19 cellular contexts compared by ENCODE assay signal in genomic region chr4:161601011-161601410, GRCh38.
DNase-seq lines count a peak whose midpoint lies in the region; ATAC-seq and TF ChIP-seq lines count a peak whose summit lies in the region.
"Had no signal": no experiment of that assay in that cellular context is flagged by ENCODE, and none has a peak within 500 bp of the region (broad histone marks: within the 10 kb centered on the region; RNA-seq: fewer than 3 reads in every experiment).

No MANE protein-coding gene starts in this region.

- H3K4me2 ChIP-seq in GM23338 (no peak overlapping the region), mesendoderm (ENCODE audit: low read length) (no peak overlapping the region)
- H3K4me2 ChIP-seq: BLaER1 had no signal

- H4K8ac ChIP-seq in mesendoderm (ENCODE audit: low read depth, low read length) = no peak overlapping the region

- no peak overlapping the region for H2AK5ac ChIP-seq in mesendoderm (ENCODE audit: low read length)

- H2BK120ac ChIP-seq in mesendoderm (ENCODE audit: low read depth, low read length) = no peak overlapping the region

- no peaks in the 10 kb centered on the region for H3K79me2 ChIP-seq in GM23338 (replicated peaks; ENCODE audit: insufficient read depth)
- no peaks in the 10 kb centered on the region for H3K79me2 ChIP-seq in mesendoderm (ENCODE audit: control insufficient read depth, insufficient read depth, low read length)

- no peaks in the 10 kb centered on the region for H3F3A ChIP-seq in GM23338 (replicated peaks; ENCODE audit: low read depth)

- H2BK5ac ChIP-seq in mesendoderm (ENCODE audit: low read length) = no peak overlapping the region

- no peaks in the 10 kb centered on the region for H3K4me1 Mint-ChIP-seq in GM23338
- H3K4me1 Mint-ChIP-seq in endodermal cell = peaks cover 15% of the 10 kb centered on the region
- H3K4me1 Mint-ChIP-seq: CD4-positive, alpha-beta memory T cell; CD4-positive, CD25-positive, alpha-beta regulatory T cell; CD8-positive, alpha-beta memory T cell had no signal

- H3K9ac ChIP-seq in endodermal cell (ENCODE audit: extremely low read depth, low read length, poor library complexity, severe bottlenecking) = no peak overlapping the region
- H3K9ac ChIP-seq in mesendoderm (ENCODE audit: low read length) = no peak overlapping the region
- H3K9ac ChIP-seq: BLaER1 had no signal

- intact Hi-C loops in sciatic nerve (cut with DNase I) = no loop called here

- ATAC-seq in GM23338 (no peak), GM18907 (IDR thresholded peaks at IDR 0.05; ENCODE audit: unreplicated experiment) (no peak), sciatic nerve (no peak), omental fat pad (ENCODE audit: low FRiP score) (no peak), HG03460 (IDR thresholded peaks at IDR 0.05; ENCODE audit: unreplicated experiment) (no peak)

- H3K36me3 ChIP-seq in GM23338 (ENCODE audit: insufficient read depth) (no peaks in the 10 kb centered on the region), endodermal cell (ENCODE audit: control insufficient read depth, insufficient read depth, low read length) (no peaks in the 10 kb centered on the region), mesendoderm (ENCODE audit: control insufficient read depth, insufficient read depth, low read length) (no peaks in the 10 kb centered on the region)
- H3K36me3 ChIP-seq: BE2C, BLaER1 had no signal

- H3K36me3 Mint-ChIP-seq in GM23338 (ENCODE audit: low read depth) = no peaks in the 10 kb centered on the region
- no peaks in the 10 kb centered on the region for H3K36me3 Mint-ChIP-seq in endodermal cell (ENCODE audit: low read depth)
- H3K36me3 Mint-ChIP-seq: CD14-positive monocyte; CD4-positive, alpha-beta memory T cell; CD4-positive, CD25-positive, alpha-beta regulatory T cell; CD8-positive, alpha-beta memory T cell had no signal

- no peaks in the 10 kb centered on the region for H3K9me3 ChIP-seq in endodermal cell (ENCODE audit: control insufficient read depth, low read length)
- H3K9me3 ChIP-seq: BE2C, BLaER1 had no signal

- no peaks in the 10 kb centered on the region for H3K4me1 ChIP-seq in GM23338 (ENCODE audit: insufficient read depth)
- H3K4me1 ChIP-seq in endodermal cell (ENCODE audit: control insufficient read depth, insufficient read depth, low read length) = no peaks in the 10 kb centered on the region
- H3K4me1 ChIP-seq in mesendoderm (ENCODE audit: control insufficient read depth, low read depth, low read length) = no peaks in the 10 kb centered on the region
- H3K4me1 ChIP-seq: BE2C, BLaER1 had no signal

- H3K27me3 ChIP-seq in GM23338 (ENCODE audit: insufficient read depth) (no peaks in the 10 kb centered on the region), endodermal cell (ENCODE audit: control insufficient read depth, insufficient read depth, low read length, poor library complexity, severe bottlenecking) (no peaks in the 10 kb centered on the region), mesendoderm (ENCODE audit: insufficient read depth, low read length, poor library complexity) (no peaks in the 10 kb centered on the region)
- H3K27me3 ChIP-seq: BE2C, BLaER1 had no signal

- H3K27me3 Mint-ChIP-seq in GM23338 (ENCODE audit: insufficient read depth, low read depth, poor library complexity) (peaks cover 3% of the 10 kb centered on the region), endodermal cell (ENCODE audit: insufficient read depth) (no peaks in the 10 kb centered on the region)
- H3K27me3 Mint-ChIP-seq: CD4-positive, CD25-positive, alpha-beta regulatory T cell; CD8-positive, alpha-beta memory T cell had no signal

- H2BK15ac ChIP-seq in mesendoderm (replicated peaks; ENCODE audit: low read depth) = no peak overlapping the region

- no peaks in the 10 kb centered on the region for H3K79me1 ChIP-seq in mesendoderm (ENCODE audit: low read length)

- no peak overlapping the region for H3K18ac ChIP-seq in mesendoderm (ENCODE audit: low read length)

- H3K4ac ChIP-seq in mesendoderm (ENCODE audit: low read depth, low read length) = no peak overlapping the region

- H3K4me3 ChIP-seq in GM23338 (no peak overlapping the region), endodermal cell (ENCODE audit: low read length) (no peak overlapping the region), mesendoderm (ENCODE audit: low read length) (no peak overlapping the region)
- H3K4me3 ChIP-seq: BLaER1 had no signal

- H2AFZ ChIP-seq in GM23338 = 0 out of 2 replicates have a peak overlapping the region, but pooled peaks have one; percentile 1

- no peaks in the 10 kb centered on the region for H3K9me2 ChIP-seq in GM23338 (ENCODE audit: insufficient read depth)

- H3K4me3 Mint-ChIP-seq in GM23338 = no peak overlapping the region
- H3K4me3 Mint-ChIP-seq in endodermal cell = peak overlapping the region; percentile 12
- H3K4me3 Mint-ChIP-seq: CD14-positive monocyte; CD4-positive, alpha-beta memory T cell; CD4-positive, CD25-positive, alpha-beta regulatory T cell; CD8-positive, alpha-beta memory T cell had no signal

- no peak overlapping the region for H3K56ac ChIP-seq in mesendoderm (ENCODE audit: low read length)

- DNase-seq in GM23338 (ENCODE audit: low spot score) (no peak), endodermal cell (peak; percentile 57), mesendoderm (peak; percentile 62), sciatic nerve (ENCODE audit: low spot score) (no peak), omental fat pad (ENCODE audit: low spot score) (no peak)
- DNase-seq: 8988T; ACHN; BE2C; C1 segment of cervical spinal cord; CD4-positive, alpha-beta memory T cell; CD4-positive, CD25-positive, alpha-beta regulatory T cell; CD8-positive, alpha-beta memory T cell; COR-L47; DMS79 treated with DMSO at 0.1 percent for 48 hours; GF-D8 had no signal

- H3K23ac ChIP-seq in mesendoderm (ENCODE audit: low read length) = no peak overlapping the region

- H4K20me1 ChIP-seq in GM23338 (replicated peaks; ENCODE audit: insufficient read depth) = no peaks in the 10 kb centered on the region
- H4K20me1 ChIP-seq: BLaER1 had no signal

- H3K27ac Mint-ChIP-seq in GM23338 = no peak overlapping the region; the same call in 1 of the 2 replicates
- H3K27ac Mint-ChIP-seq in endodermal cell = peak overlapping the region; percentile 29
- H3K27ac Mint-ChIP-seq: CD14-positive monocyte; CD4-positive, alpha-beta memory T cell; CD4-positive, CD25-positive, alpha-beta regulatory T cell; CD8-positive, alpha-beta memory T cell had no signal

- no peak for TF ChIP-seq CTCF in GM23338 (conservative IDR thresholded peaks at IDR 0.05; ENCODE audit: low read depth in 2 of 2)
- no peak for TF ChIP-seq CTCF in endodermal cell (conservative IDR thresholded peaks at IDR 0.05)
- no peak for TF ChIP-seq CTCF in omental fat pad (IDR thresholded peaks at IDR 0.05)

- no peak overlapping the region for H4K5ac ChIP-seq in mesendoderm (ENCODE audit: low read length)

- peaks cover 3% of the 10 kb centered on the region; the same call in 2 of the 3 replicates for H3K9me3 Mint-ChIP-seq in GM23338
- no peaks in the 10 kb centered on the region for H3K9me3 Mint-ChIP-seq in endodermal cell

- no peak overlapping the region for H3K27ac ChIP-seq in GM23338 (ENCODE audit: low read depth)
- no peak overlapping the region for H3K27ac ChIP-seq in endodermal cell (ENCODE audit: low read depth, low read length)
- no peak overlapping the region for H3K27ac ChIP-seq in mesendoderm (ENCODE audit: low read depth, low read length)
- H3K27ac ChIP-seq: BLaER1 had no signal

TF ChIP-seq in GM23338, 12 proteins besides CTCF, POLR2A, EP300 and RAD21:
- no peak for TF ChIP-seq ETS1 (IDR thresholded peaks at IDR 0.05)
- no peak for TF ChIP-seq JUNB (IDR thresholded peaks at IDR 0.05; ENCODE audit: unreplicated experiment)
- TF ChIP-seq EZH2 (IDR thresholded peaks at IDR 0.05; ENCODE audit: low read depth, unreplicated experiment) = no peak
- TF ChIP-seq ZNF114 (CRISPR knock-in tag; IDR thresholded peaks at IDR 0.05) = no peak
- TF ChIP-seq CREB1 (CRISPR knock-in tag; IDR thresholded peaks at IDR 0.05; ENCODE audit: low read depth) = no peak

Comparison
In these comparisons a context has a peak if more than half of its experiments do, and no peak if none do; other contexts are left out.
1. DNase-seq: peak in endodermal cell (single experiment) and mesendoderm (single experiment); none in GM23338 (single experiment), sciatic nerve (single experiment) and omental fat pad (single experiment).